Comparison of ENCODE assay signal across 8 cellular contexts in the genomic region with DNA sequence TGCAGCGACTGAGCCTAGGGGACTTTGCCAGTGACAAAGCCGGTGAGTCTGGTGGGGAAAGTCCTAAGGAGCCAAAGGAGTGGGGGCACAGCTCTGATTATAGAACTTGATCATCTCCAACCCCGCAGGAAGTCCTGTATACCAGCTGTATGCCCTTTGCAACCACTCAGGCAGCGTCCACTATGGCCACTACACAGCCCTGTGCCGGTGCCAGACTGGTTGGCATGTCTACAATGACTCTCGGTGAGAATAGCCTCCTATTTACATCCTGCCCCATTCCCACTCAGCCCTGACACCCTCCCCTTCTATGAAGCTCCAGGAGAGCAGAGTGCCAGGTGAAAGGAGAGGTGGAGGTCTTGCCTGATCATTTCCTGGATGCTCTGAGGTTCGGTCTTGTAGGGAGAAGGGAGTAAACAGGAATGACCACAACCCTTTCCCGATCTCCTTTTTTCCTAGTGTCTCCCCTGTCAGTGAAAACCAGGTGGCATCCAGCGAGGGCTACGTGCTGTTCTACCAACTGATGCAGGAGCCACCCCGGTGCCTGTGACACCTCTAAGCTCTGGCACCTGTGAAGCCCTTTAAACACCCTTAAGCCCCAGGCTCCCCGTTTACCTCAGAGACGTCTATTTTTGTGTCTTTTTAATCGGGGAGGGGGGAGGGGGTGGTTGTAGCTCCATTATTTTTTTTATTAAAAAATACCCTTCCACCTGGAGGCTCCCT. TPM values are rescaled to one million over a fixed set of nuclear protein-coding genes. Genes with fewer than 3 reads are reported as not detected.
DNase-seq lines count a peak whose midpoint lies in the region; ATAC-seq and TF ChIP-seq lines count a peak whose summit lies in the region.

No MANE protein-coding gene starts in this region.

- ATAC-seq in T-helper 17 cell: no peak
- no peak for ATAC-seq in HG02973 (IDR thresholded peaks at IDR 0.05; ENCODE audit: unreplicated experiment)
- no peak for ATAC-seq in HG03139 (IDR thresholded peaks at IDR 0.05; ENCODE audit: unreplicated experiment)

- no peaks in the 10 kb centered on the region for H3K9me3 ChIP-seq in T-helper 17 cell (ENCODE audit: control insufficient read depth, low read length, poor library complexity, severe bottlenecking)

- H3K4me1 Mint-ChIP-seq in T-helper 17 cell: peaks cover 49% of the 10 kb centered on the region

- peak overlapping the region; percentile 97 for H3K27ac Mint-ChIP-seq in T-helper 17 cell

- TF ChIP-seq CTCF in GM12864 (IDR thresholded peaks at IDR 0.05; ENCODE audit: low read depth, low read length, missing control alignments): no peak
- TF ChIP-seq CTCF in fibroblast of mammary gland (conservative IDR thresholded peaks at IDR 0.05; ENCODE audit: control insufficient read depth, insufficient read depth, low read depth, low read length): no peak
- TF ChIP-seq CTCF in retinal pigment epithelial cell (conservative IDR thresholded peaks at IDR 0.05; ENCODE audit: low read depth, low read length): no peak

- DNase-seq in GM12864 (ENCODE audit: low read depth): no peak
- DNase-seq in T-helper 17 cell: no peak
- no peak for DNase-seq in fibroblast of mammary gland (ENCODE audit: low read depth)
- DNase-seq in retinal pigment epithelial cell (ENCODE audit: low read depth): no peak
- no peak for DNase-seq in hypothalamus (lab: John Stamatoyannopoulos, UW)
- no peak for DNase-seq in SHP77 treated with DMSO at 0.1 percent for 48 hours (lab: John Stamatoyannopoulos, UW)

- H3K27me3 Mint-ChIP-seq in T-helper 17 cell: no peaks in the 10 kb centered on the region

- peak overlapping the region; percentile 68; the same call in 1 of the 2 replicates for H3K4me3 ChIP-seq in GM12864 (ENCODE audit: low read depth, low read length)
- H3K4me3 ChIP-seq in fibroblast of mammary gland (ENCODE audit: control insufficient read depth, low read depth, low read length): peak overlapping the region; percentile 81
- peak overlapping the region; percentile 81 for H3K4me3 ChIP-seq in retinal pigment epithelial cell (ENCODE audit: low read length)

- H3K36me3 Mint-ChIP-seq in T-helper 17 cell (ENCODE audit: low read depth): peaks cover 7% of the 10 kb centered on the region

- peak overlapping the region; percentile 73 for H3K4me3 Mint-ChIP-seq in T-helper 17 cell

RNA-seq across cellular contexts. Expression of a gene that starts 1.2 kb away (rescaled TPM):
- total RNA-seq in T-helper 17 cell: 10 to 100 TPM; 40.4 to 43.7 TPM

RNA-seq across cellular contexts. Expression of a gene that starts 5.8 kb away (rescaled TPM):
- total RNA-seq in T-helper 17 cell: 10 to 100 TPM; 35.9 to 37.0 TPM

RNA-seq across cellular contexts. Expression of a gene that starts 11.3 kb away (rescaled TPM):
- 100 to 1,000 TPM; 152 to 154 TPM for total RNA-seq in T-helper 17 cell

RNA-seq across cellular contexts. Expression of a gene that starts 12.2 kb away (rescaled TPM):
- 10 to 100 TPM; 43.7 to 49.2 TPM for total RNA-seq in T-helper 17 cell

RNA-seq across cellular contexts. Expression of a gene that starts 32.6 kb away (rescaled TPM):
- 10 to 100 TPM; 32.9 to 40.0 TPM for total RNA-seq in T-helper 17 cell
